In the genomic region with DNA sequence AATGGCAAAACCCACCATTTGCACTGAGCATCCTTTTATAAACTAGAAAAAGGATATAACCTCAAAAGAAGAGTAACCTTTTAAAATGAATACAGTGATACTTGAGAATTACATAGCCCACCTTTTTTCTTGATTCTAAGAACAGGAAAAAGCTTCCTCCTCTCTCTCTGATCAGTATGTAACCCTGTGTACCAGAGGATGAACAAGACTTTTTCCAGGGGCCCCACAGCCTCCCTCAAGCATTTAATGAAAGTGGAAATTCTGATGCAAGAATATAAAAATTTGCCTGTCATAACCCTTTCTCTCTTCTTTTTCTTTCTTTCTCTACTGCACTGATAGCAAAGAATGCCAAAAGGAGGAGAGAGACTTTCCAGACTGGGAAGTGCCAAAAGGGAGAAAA, we compare ENCODE assay signal across 16 cellular contexts.
"Had no signal": no experiment of that assay in that cellular context is flagged by ENCODE, and none has a peak within 500 bp of the region (broad histone marks: within the 10 kb centered on the region; RNA-seq: fewer than 3 reads in every experiment).

No MANE protein-coding gene starts in this region.

- H3K27ac Mint-ChIP-seq: activated naive CD4-positive, alpha-beta T cell treated with anti-CD3 and anti-CD28 coated beads, Interleukin-2, amount 50 U/mL, for 72 hours; activated T-helper 17 cell treated with anti-CD3 and anti-CD28 coated beads, Interleukin-2, amount 50 U/mL, for 72 hours; brain; naive B cell; T-cell; type B pancreatic cell had no signal

- H3K4me1 ChIP-seq: testis had no signal

- H3K27me3 ChIP-seq: dorsolateral prefrontal cortex, testis had no signal

- ATAC-seq: left ventricle myocardium superior, SK-N-SH treated with all-trans-retinoic acid at 6 μM for 48 hours, T-cell had no signal

- H3K4me3 ChIP-seq: dorsolateral prefrontal cortex, testis had no signal

- H3K27me3 Mint-ChIP-seq: activated T-helper 17 cell treated with anti-CD3 and anti-CD28 coated beads, Interleukin-2, amount 50 U/mL, for 72 hours; T-cell had no signal

- H3K9me3 ChIP-seq: testis had no signal

- H3K36me3 Mint-ChIP-seq: brain, T-cell, type B pancreatic cell had no signal

- DNase-seq: activated CD4-positive, CD25-positive, alpha-beta regulatory T cell treated with anti-CD3 and anti-CD28 coated beads, Interleukin-2, amount 50 U/mL, for 72 hours; anterior cingulate cortex; caudate nucleus; dorsolateral prefrontal cortex; left ventricle myocardium superior; naive B cell; SIG-M5; T-cell; T1000; testis had no signal

- H3K9me3 Mint-ChIP-seq: activated naive CD4-positive, alpha-beta T cell treated with anti-CD3 and anti-CD28 coated beads, Interleukin-2, amount 50 U/mL, for 72 hours; activated T-helper 17 cell treated with anti-CD3 and anti-CD28 coated beads, Interleukin-2, amount 50 U/mL, for 72 hours; neural crest cell; T-cell; type B pancreatic cell had no signal

- H3K4me3 Mint-ChIP-seq: activated T-helper 17 cell treated with anti-CD3 and anti-CD28 coated beads, Interleukin-2, amount 50 U/mL, for 72 hours; brain; naive B cell; neural crest cell; T-cell; type B pancreatic cell had no signal
